10 cellular contexts compared by ENCODE assay signal in genomic region chr10:119786117-119786769, GRCh38.
A peak's percentile ranks its signal among the peaks of the same experiment; 100 is the strongest.
DNase-seq lines count a peak whose midpoint lies in the region.
"Had no signal": no experiment of that assay in that cellular context is flagged by ENCODE, and none has a peak within 500 bp of the region (broad histone marks: within the 10 kb centered on the region; RNA-seq: fewer than 3 reads in every experiment).

No MANE protein-coding gene starts in this region.

- peak overlapping the region; percentile 39 for H3K27ac ChIP-seq in ectodermal cell (ENCODE audit: insufficient read depth, low read depth, low read length, poor library complexity, severe bottlenecking)
- H3K27ac ChIP-seq: thoracic aorta had no signal

- H3K36me3 ChIP-seq in ectodermal cell (ENCODE audit: control insufficient read depth, insufficient read depth, low read length): no peaks in the 10 kb centered on the region
- H3K36me3 ChIP-seq: thoracic aorta had no signal

- DNase-seq in GF-D8 (lab: John Stamatoyannopoulos, UW) (peak; percentile 89), NCI-H526 (lab: John Stamatoyannopoulos, UW) (peak; percentile 68 to 71), mucosa of gallbladder (ENCODE audit: low spot score) (peak; percentile 17), DMS153 (lab: John Stamatoyannopoulos, UW) (no peak), superior temporal gyrus (ENCODE audit: extremely low spot score) (no peak)
- DNase-seq in activated effector memory CD4-positive, alpha-beta T cell treated with anti-CD3 and anti-CD28 coated beads, Interleukin-2, amount 50 U/mL, for 16 hours: no peak
- no peak for DNase-seq in stimulated activated CD8-positive, alpha-beta memory T cell treated with anti-CD3 and anti-CD28 coated beads, Interleukin-4, amount 100 ng/mL, for 48 hours
- DNase-seq: activated CD4-positive, alpha-beta memory T cell treated with anti-CD3 and anti-CD28 coated beads for 36 hours had no signal

- H3K9me3 ChIP-seq in ectodermal cell (ENCODE audit: control insufficient read depth, low read length): no peaks in the 10 kb centered on the region
- H3K9me3 ChIP-seq: thoracic aorta had no signal

- no peaks in the 10 kb centered on the region for H3K27me3 ChIP-seq in ectodermal cell (ENCODE audit: control insufficient read depth, insufficient read depth, low read length, poor library complexity, severe bottlenecking)

- peaks cover 6% of the 10 kb centered on the region for H3K4me1 ChIP-seq in ectodermal cell (ENCODE audit: control insufficient read depth, insufficient read depth, low read length)

- WGBS in ectodermal cell, 2 experiments: 52 to 69% methylated on average over 1 to 5 of the region's 5 CpGs

- H3K4me3 ChIP-seq in ectodermal cell (ENCODE audit: insufficient read depth, low read depth, low read length): no peak overlapping the region
- H3K4me3 ChIP-seq: thoracic aorta had no signal

Comparison
In these comparisons a context has a peak if more than half of its experiments do, and no peak if none do; other contexts are left out.
1. DNase-seq: peak in GF-D8 (single experiment), NCI-H526 (2 of 2) and mucosa of gallbladder (single experiment); none in activated effector memory CD4-positive, alpha-beta T cell treated with anti-CD3 and anti-CD28 coated beads, Interleukin-2, amount 50 U/mL, for 16 hours (single experiment), DMS153 (single experiment), superior temporal gyrus (single experiment) and stimulated activated CD8-positive, alpha-beta memory T cell treated with anti-CD3 and anti-CD28 coated beads, Interleukin-4, amount 100 ng/mL, for 48 hours (single experiment).